20 cellular contexts compared by ENCODE assay signal in genomic region chr2:233458031-233458610, GRCh38.
"Had no signal": no experiment of that assay in that cellular context is flagged by ENCODE, and none has a peak within 500 bp of the region (broad histone marks: within the 10 kb centered on the region; RNA-seq: fewer than 3 reads in every experiment).

No MANE protein-coding gene starts in this region.

- H3K27me3 ChIP-seq: brain microvascular endothelial cell, esophagus squamous epithelium, sigmoid colon, stomach, thyroid gland, upper lobe of left lung had no signal

- DNase-seq: activated effector memory CD4-positive, alpha-beta T cell treated with Interleukin-2 at 50 U/mL for 16 hours; activated naive CD4-positive, alpha-beta T cell treated with Interleukin-2 at 50 U/mL for 16 hours; activated naive CD8-positive, alpha-beta T cell treated with anti-CD3 and anti-CD28 coated beads, Interleukin-2, amount 10 ng/mL, durations not matched to agents 7 days and 5 days; brain microvascular endothelial cell; caudate nucleus; esophagus squamous epithelium; foreskin melanocyte; left ventricle myocardium superior; mammary epithelial cell; naive B cell; sigmoid colon; small intestine; stimulated activated CD4-positive, alpha-beta T cell treated with anti-CD3 and anti-CD28 coated beads, Interleukin-1b, Interleukin-23, amount 100 ng/mL, for 48 hours; stimulated activated CD4-positive, alpha-beta T cell treated with anti-CD3 and anti-CD28 coated beads, Interleukin-4, amount 100 ng/mL, for 4 hours; stimulated activated CD8-positive, alpha-beta memory T cell treated with anti-CD3 and anti-CD28 coated beads, Interleukin-4, amount 100 ng/mL, for 48 hours; stimulated activated naive B cell treated with anti-CD40 and anti-IgM and Interleukin-4, amounts not matched to agents 10 μg/mL and 1 μg/mL and 100 μg/mL, for 72 hours; stomach; T-helper 2 cell; thyroid gland had no signal

- ATAC-seq: left ventricle myocardium superior; stimulated activated naive B cell treated with anti-CD40 and anti-IgM and Interleukin-4, amounts not matched to agents 10 μg/mL and 1 μg/mL and 100 μg/mL, for 72 hours had no signal

- H3K9me3 ChIP-seq: esophagus squamous epithelium, sigmoid colon, stomach, thyroid gland, upper lobe of left lung had no signal

- H3K27ac ChIP-seq: brain microvascular endothelial cell, esophagus squamous epithelium, sigmoid colon, thyroid gland, upper lobe of left lung had no signal

- H3K4me1 ChIP-seq: esophagus squamous epithelium, thyroid gland, upper lobe of left lung had no signal

- H3K4me3 ChIP-seq: esophagus squamous epithelium, sigmoid colon, stomach, thyroid gland, upper lobe of left lung had no signal
